ENCODE assay signal across 21 cellular contexts in genomic region chr18:59200787-59201186, GRCh38. TPM values are rescaled to one million over a fixed set of nuclear protein-coding genes. Genes with fewer than 3 reads are reported as not detected.
A peak's percentile ranks its signal among the peaks of the same experiment; 100 is the strongest.
DNase-seq lines count a peak whose midpoint lies in the region; FAIRE-seq and TF ChIP-seq lines count a peak whose summit lies in the region.
"Had no signal": no experiment of that assay in that cellular context is flagged by ENCODE, and none has a peak within 500 bp of the region (broad histone marks: within the 10 kb centered on the region; RNA-seq: fewer than 3 reads in every experiment).

No MANE protein-coding gene starts in this region.

- no peak overlapping the region for H2BK15ac ChIP-seq in mesendoderm (replicated peaks; ENCODE audit: low read depth)

- no peak overlapping the region for H3K4ac ChIP-seq in mesendoderm (ENCODE audit: low read depth, low read length)

- H3K27ac Mint-ChIP-seq in osteocyte (ENCODE audit: unreplicated experiment) = no peak overlapping the region
- H3K27ac Mint-ChIP-seq: activated naive CD4-positive, alpha-beta T cell treated with anti-CD3 and anti-CD28 coated beads for 36 hours; immature natural killer cell had no signal

- H2AK5ac ChIP-seq in mesendoderm (ENCODE audit: low read length) = no peak overlapping the region

- H3K79me2 ChIP-seq in SK-N-SH (ENCODE audit: insufficient read depth) = no peaks in the 10 kb centered on the region
- no peaks in the 10 kb centered on the region for H3K79me2 ChIP-seq in mesendoderm (ENCODE audit: control insufficient read depth, insufficient read depth, low read length)

- no peaks in the 10 kb centered on the region for H3K9me3 ChIP-seq in SK-N-SH
- H3K9me3 ChIP-seq: BLaER1 treated with 17β-estradiol and CSF1 and Interleukin-3, amounts not matched to agents 10 nM and 100 nM; lower lobe of right lung had no signal

- no peak overlapping the region for H4K8ac ChIP-seq in mesendoderm (ENCODE audit: low read depth, low read length)

- POLR2A ChIA-PET in SK-N-SH (lab: Yijun Ruan, JAX) = no interaction called here

- CTCF ChIA-PET in SK-N-SH (lab: Yijun Ruan, JAX) = no interaction called here

- H3K9me3 Mint-ChIP-seq in osteocyte (ENCODE audit: unreplicated experiment) = no peaks in the 10 kb centered on the region
- H3K9me3 Mint-ChIP-seq: activated naive CD4-positive, alpha-beta T cell treated with anti-CD3 and anti-CD28 coated beads for 36 hours had no signal

- no peaks in the 10 kb centered on the region for H3K4me1 Mint-ChIP-seq in osteocyte (ENCODE audit: unreplicated experiment)
- H3K4me1 Mint-ChIP-seq: immature natural killer cell had no signal

- H3K27ac ChIP-seq in SK-N-SH (ENCODE audit: low read depth in 2 of 2, low read length in 1 of 2) (no peak overlapping the region), mesendoderm (ENCODE audit: low read depth, low read length) (peak overlapping the region; percentile 71)
- H3K27ac ChIP-seq: BLaER1 treated with 17β-estradiol and CSF1 and Interleukin-3, amounts not matched to agents 10 nM and 100 nM; lower lobe of right lung had no signal

- TF ChIP-seq CTCF in D721Med (IDR thresholded peaks at IDR 0.05; ENCODE audit: insufficient read depth, missing control alignments) (no peak), HFF-Myc (IDR thresholded peaks at IDR 0.05; ENCODE audit: low read depth, low read length, missing control alignments) (peak; percentile 24), SK-N-SH (IDR thresholded peaks at IDR 0.05) (peak; percentile 47), osteocyte (IDR thresholded peaks at IDR 0.05) (no peak)

- H4K20me1 ChIP-seq in SK-N-SH (ENCODE audit: insufficient read depth) = no peaks in the 10 kb centered on the region
- H4K20me1 ChIP-seq: BLaER1 treated with 17β-estradiol and CSF1 and Interleukin-3, amounts not matched to agents 10 nM and 100 nM had no signal

- TF ChIP-seq RAD21 in SK-N-SH (IDR thresholded peaks at IDR 0.05; ENCODE audit: low read length) = peak; percentile 36

- no peaks in the 10 kb centered on the region for H3K36me3 Mint-ChIP-seq in osteocyte (ENCODE audit: unreplicated experiment)
- H3K36me3 Mint-ChIP-seq: immature natural killer cell had no signal

- peaks cover 18% of the 10 kb centered on the region; the same call in 1 of the 2 replicates for H3K27me3 ChIP-seq in SK-N-SH (ENCODE audit: insufficient read depth)
- H3K27me3 ChIP-seq in mesendoderm (ENCODE audit: insufficient read depth, low read length, poor library complexity) = no peaks in the 10 kb centered on the region
- H3K27me3 ChIP-seq: BLaER1 treated with 17β-estradiol and CSF1 and Interleukin-3, amounts not matched to agents 10 nM and 100 nM had no signal

- H4K5ac ChIP-seq in mesendoderm (ENCODE audit: low read length) = no peak overlapping the region

- 34% methylated on average over 3 of the region's 3 CpGs for WGBS in SK-N-SH (ENCODE audit: low lambda C conversion rate)
- WGBS in mesendoderm (ENCODE audit: extremely low coverage, insufficient coverage, low lambda C conversion rate) = no CpG with 5 or more reads among the region's 3 CpGs

- H3K4me3 Mint-ChIP-seq in osteocyte (ENCODE audit: unreplicated experiment) = no peak overlapping the region
- H3K4me3 Mint-ChIP-seq: activated naive CD4-positive, alpha-beta T cell treated with anti-CD3 and anti-CD28 coated beads for 36 hours; immature natural killer cell had no signal

- H3K9ac ChIP-seq in SK-N-SH (no peak overlapping the region), mesendoderm (ENCODE audit: low read length) (peak overlapping the region; percentile 34)
- H3K9ac ChIP-seq: BLaER1 treated with 17β-estradiol and CSF1 and Interleukin-3, amounts not matched to agents 10 nM and 100 nM had no signal

- H3K4me2 ChIP-seq in SK-N-SH = no peak overlapping the region
- H3K4me2 ChIP-seq in mesendoderm (ENCODE audit: low read length) = no peak overlapping the region
- H3K4me2 ChIP-seq: BLaER1 treated with 17β-estradiol and CSF1 and Interleukin-3, amounts not matched to agents 10 nM and 100 nM had no signal

- no peaks in the 10 kb centered on the region for H3K9me2 ChIP-seq in SK-N-SH

- no peak overlapping the region for H3K18ac ChIP-seq in mesendoderm (ENCODE audit: low read length)

- H3K4me3 ChIP-seq in HFF-Myc (replicated peaks; ENCODE audit: low read depth, low read length) (no peak overlapping the region), SK-N-SH (ENCODE audit: low read depth in 2 of 2, low read length in 1 of 2) (no peak overlapping the region), mesendoderm (ENCODE audit: low read length) (no peak overlapping the region)
- H3K4me3 ChIP-seq: BLaER1 treated with 17β-estradiol and CSF1 and Interleukin-3, amounts not matched to agents 10 nM and 100 nM; lower lobe of right lung had no signal

- no peaks in the 10 kb centered on the region for H3K36me3 ChIP-seq in SK-N-SH (replicated peaks in 1 of 2; ENCODE audit: control insufficient read depth in 1 of 2, insufficient read depth in 2 of 2, low read length in 1 of 2)
- no peaks in the 10 kb centered on the region for H3K36me3 ChIP-seq in mesendoderm (ENCODE audit: control insufficient read depth, insufficient read depth, low read length)
- H3K36me3 ChIP-seq: BLaER1 treated with 17β-estradiol and CSF1 and Interleukin-3, amounts not matched to agents 10 nM and 100 nM; lower lobe of right lung had no signal

- H2BK120ac ChIP-seq in mesendoderm (ENCODE audit: low read depth, low read length) = no peak overlapping the region

- H2AFZ ChIP-seq in SK-N-SH (ENCODE audit: low read depth) = no peak overlapping the region

- H3K79me1 ChIP-seq in mesendoderm (ENCODE audit: low read length) = no peaks in the 10 kb centered on the region

- no peak overlapping the region for H3K23ac ChIP-seq in mesendoderm (ENCODE audit: low read length)

- TF ChIP-seq EP300 in SK-N-SH (IDR thresholded peaks at IDR 0.05; ENCODE audit: borderline replicate concordance in 1 of 2, low read depth in 1 of 2, low read length in 1 of 2) = no peak

- peak; percentile 72 for FAIRE-seq in D721Med (lab: Jason Lieb, UNC)
- FAIRE-seq: astrocyte, colon, endothelial cell of umbilical vein, GM19239, HepG2, small intestine had no signal

- peak overlapping the region; percentile 77 for H3K56ac ChIP-seq in mesendoderm (ENCODE audit: low read length)

- peak overlapping the region; percentile 85 for H2BK5ac ChIP-seq in mesendoderm (ENCODE audit: low read length)

- H3F3A ChIP-seq in SK-N-SH (replicated peaks; ENCODE audit: insufficient read depth) = no peaks in the 10 kb centered on the region

- H3K4me1 ChIP-seq in SK-N-SH (ENCODE audit: control insufficient read depth in 1 of 2, insufficient read depth in 2 of 2, low read depth in 1 of 2, low read length in 1 of 2) (no peaks in the 10 kb centered on the region), mesendoderm (ENCODE audit: control insufficient read depth, low read depth, low read length) (peaks cover 2% of the 10 kb centered on the region)
- H3K4me1 ChIP-seq: BLaER1 treated with 17β-estradiol and CSF1 and Interleukin-3, amounts not matched to agents 10 nM and 100 nM; lower lobe of right lung had no signal

- DNase-seq in D721Med (ENCODE audit: insufficient read length, low spot score) (no peak), HFF-Myc (ENCODE audit: extremely low read depth, low read depth) (no peak), SK-N-SH (no peak), mesendoderm (peak; percentile 78), NCI-H2171 (lab: John Stamatoyannopoulos, UW) (no peak), osteocyte (ENCODE audit: extremely low spot score, unreplicated experiment) (no peak)
- no peak for DNase-seq in stimulated activated CD4-positive, alpha-beta T cell treated with anti-CD3 and anti-CD28 coated beads, Interleukin-1b, Interleukin-23, amount 100 ng/mL, for 48 hours
- DNase-seq: activated naive CD4-positive, alpha-beta T cell treated with anti-CD3 and anti-CD28 coated beads for 36 hours; activated T-cell treated with anti-CD3 and anti-CD28 coated beads for 4 hours; immature natural killer cell; lower lobe of right lung; NCI-H1048; NCI-H526 treated with DMSO at 0.1 percent for 48 hours; small intestine had no signal

- peaks cover 83% of the 10 kb centered on the region for H3K27me3 Mint-ChIP-seq in osteocyte (ENCODE audit: unreplicated experiment)

TF ChIP-seq in SK-N-SH, 30 proteins besides CTCF, POLR2A, EP300 and RAD21:
- TF ChIP-seq USF2 (IDR thresholded peaks at IDR 0.05; ENCODE audit: borderline replicate concordance, low read depth, low read length) (no peak), RXRA (IDR thresholded peaks at IDR 0.05; ENCODE audit: borderline replicate concordance, low read depth) (no peak), CHD2 (IDR thresholded peaks at IDR 0.05; ENCODE audit: low read length, partially characterized antibody) (no peak), GATA2 (CRISPR knock-in tag; IDR thresholded peaks at IDR 0.05) (no peak), RCOR1 (IDR thresholded peaks at IDR 0.05; ENCODE audit: low read length) (no peak)

RNA-seq across cellular contexts. Expression of gene GRP, which starts 19.2 kb away (rescaled TPM):
- polyA plus RNA-seq in SK-N-SH (2012; rRNA removed) = 2.5 and 2.8 TPM in 2 replicates
- polyA plus RNA-seq in SK-N-SH (2012; cell fraction: cytosol; rRNA removed) = 3.6 and 4.1 TPM in 2 replicates
- polyA plus RNA-seq in SK-N-SH (2012; cell fraction: nucleus; rRNA removed) = 1.1 and 2.5 TPM in 2 replicates
- 8.6 TPM for polyA plus RNA-seq in mesendoderm (2013, experiment 1 of 2)
- 7.3 TPM for polyA plus RNA-seq in mesendoderm (2013, experiment 2 of 2)
- not detected in 2 replicates for total RNA-seq in osteocyte
- total RNA-seq: activated naive CD4-positive, alpha-beta T cell treated with anti-CD3 and anti-CD28 coated beads for 36 hours; astrocyte; endothelial cell of umbilical vein; HepG2; myocyte had no signal
- polyA plus RNA-seq: endothelial cell of umbilical vein, HepG2, immature natural killer cell had no signal

Comparison
In these comparisons a context has a peak if more than half of its experiments do, and no peak if none do; other contexts are left out.
1. CTCF ChIP-seq: peak in HFF-Myc (single experiment) and SK-N-SH (single experiment); none in D721Med (single experiment) and osteocyte (single experiment).